Comparison of ENCODE assay signal across 39 cellular contexts in the genomic region with DNA sequence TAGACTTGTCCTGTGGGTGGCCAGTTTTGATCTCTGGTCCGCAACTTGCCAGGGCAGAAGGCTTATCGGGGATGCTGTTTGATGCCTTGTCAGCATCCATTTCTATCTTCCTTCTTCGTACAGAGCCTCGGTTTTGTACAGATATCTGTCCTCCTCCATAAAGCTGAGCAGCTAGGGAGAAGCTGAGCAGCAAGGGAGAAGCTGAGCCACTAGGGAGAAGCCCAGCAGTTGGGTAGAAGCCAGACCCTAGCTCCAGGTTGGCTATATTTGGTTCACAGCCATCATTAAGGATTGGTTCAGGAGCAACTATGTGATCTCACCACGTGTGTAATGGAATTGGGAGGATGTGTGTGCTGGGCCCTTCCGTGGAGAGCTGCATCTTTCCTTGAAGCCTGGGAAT. TPM values are rescaled to one million over a fixed set of nuclear protein-coding genes. Genes with fewer than 3 reads are reported as not detected.
"Had no signal": no experiment of that assay in that cellular context is flagged by ENCODE, and none has a peak within 500 bp of the region (broad histone marks: within the 10 kb centered on the region; RNA-seq: fewer than 3 reads in every experiment).

No MANE protein-coding gene starts in this region.

- H3K36me3 ChIP-seq: cardiac muscle cell had no signal

- H3K27ac Mint-ChIP-seq: activated CD4-positive, alpha-beta memory T cell treated with anti-CD3 and anti-CD28 coated beads, Interleukin-2, amount 10 ng/mL, durations not matched to agents 7 days and 5 days; activated CD4-positive, alpha-beta T cell treated with anti-CD3 and anti-CD28 coated beads for 36 hours; activated CD4-positive, alpha-beta T cell treated with anti-CD3 and anti-CD28 coated beads, Interleukin-2, amount 10 ng/mL, durations not matched to agents 7 days and 5 days; activated CD8-positive, alpha-beta memory T cell treated with anti-CD3 and anti-CD28 coated beads, Interleukin-2, amount 10 ng/mL, durations not matched to agents 7 days and 5 days; activated CD8-positive, alpha-beta T cell treated with anti-CD3 and anti-CD28 coated beads, Interleukin-2, amount 10 ng/mL, durations not matched to agents 7 days and 5 days; activated naive CD4-positive, alpha-beta T cell treated with anti-CD3 and anti-CD28 coated beads, Interleukin-2, amount 10 ng/mL, durations not matched to agents 7 days and 5 days; activated naive CD4-positive, alpha-beta T cell treated with anti-CD3 and anti-CD28 coated beads, Interleukin-2, amount 50 U/mL, for 24 hours; activated naive CD8-positive, alpha-beta T cell; activated naive CD8-positive, alpha-beta T cell treated with anti-CD3 and anti-CD28 coated beads, Interleukin-2, amount 10 ng/mL, durations not matched to agents 7 days and 5 days; activated naive CD8-positive, alpha-beta T cell treated with anti-CD3 and anti-CD28 coated beads, Interleukin-2, amount 50 U/mL, for 24 hours; activated T-cell treated with anti-CD3 and anti-CD28 coated beads, Interleukin-2, amount 50 U/mL, for 24 hours; activated T-helper 2 cell treated with anti-CD3 and anti-CD28 coated beads, Interferon-gamma antibody, Interleukin-2, Interleukin-4, amounts not matched to agents 10 μg/mL and 5 μg/mL and 100 μg/mL, durations not matched to agents 14 hours and 24 hours and 36 hours; brain; T-helper 1 cell treated with Interleukin-12 subunit alpha and Interleukin-12 subunit beta and Interleukin-4 antibody, amounts not matched to agents 30 μg/mL and 1 μg/mL, for 36 hours; T-helper 2 cell treated with Interferon-gamma antibody and Interleukin-4, amounts not matched to agents 5 μg/mL and 100 μg/mL, for 36 hours had no signal

- H3K9me3 ChIP-seq: ascending aorta had no signal

- H3K27me3 ChIP-seq: ascending aorta, cardiac muscle cell had no signal

- H3K4me1 Mint-ChIP-seq: activated CD4-positive, alpha-beta memory T cell treated with anti-CD3 and anti-CD28 coated beads, Interleukin-2, amount 10 ng/mL, durations not matched to agents 7 days and 5 days; activated CD4-positive, alpha-beta T cell treated with anti-CD3 and anti-CD28 coated beads for 36 hours; activated CD4-positive, alpha-beta T cell treated with anti-CD3 and anti-CD28 coated beads, Interleukin-2, amount 10 ng/mL, durations not matched to agents 7 days and 5 days; activated CD8-positive, alpha-beta memory T cell treated with anti-CD3 and anti-CD28 coated beads, Interleukin-2, amount 10 ng/mL, durations not matched to agents 7 days and 5 days; activated naive CD4-positive, alpha-beta T cell treated with anti-CD3 and anti-CD28 coated beads, Interleukin-2, amount 10 ng/mL, durations not matched to agents 7 days and 5 days; activated naive CD4-positive, alpha-beta T cell treated with anti-CD3 and anti-CD28 coated beads, Interleukin-2, amount 50 U/mL, for 24 hours; activated naive CD8-positive, alpha-beta T cell treated with anti-CD3 and anti-CD28 coated beads, Interleukin-2, amount 10 ng/mL, durations not matched to agents 7 days and 5 days; activated naive CD8-positive, alpha-beta T cell treated with anti-CD3 and anti-CD28 coated beads, Interleukin-2, amount 50 U/mL, for 24 hours; central memory CD8-positive, alpha-beta T cell had no signal

- ATAC-seq: activated CD4-positive, alpha-beta T cell treated with anti-CD3 and anti-CD28 coated beads for 36 hours; activated CD4-positive, CD25-positive, alpha-beta regulatory T cell treated with anti-CD3 and anti-CD28 coated beads, Interleukin-2, amount 50 U/mL, for 24 hours; activated CD8-positive, alpha-beta memory T cell treated with anti-CD3 and anti-CD28 coated beads, Interleukin-2, amount 10 ng/mL, durations not matched to agents 7 days and 5 days; activated CD8-positive, alpha-beta T cell treated with anti-CD3 and anti-CD28 coated beads, Interleukin-2, amount 10 ng/mL, durations not matched to agents 7 days and 5 days; activated naive CD8-positive, alpha-beta T cell treated with anti-CD3 and anti-CD28 coated beads, Interleukin-2, amount 50 U/mL, for 24 hours had no signal

- FAIRE-seq: bronchial epithelial cell, TTC549 had no signal

- H3K4me3 Mint-ChIP-seq: activated CD4-positive, alpha-beta memory T cell treated with anti-CD3 and anti-CD28 coated beads, Interleukin-2, amount 10 ng/mL, durations not matched to agents 7 days and 5 days; activated CD4-positive, alpha-beta T cell treated with anti-CD3 and anti-CD28 coated beads for 36 hours; activated CD4-positive, alpha-beta T cell treated with anti-CD3 and anti-CD28 coated beads, Interleukin-2, amount 10 ng/mL, durations not matched to agents 7 days and 5 days; activated CD8-positive, alpha-beta memory T cell treated with anti-CD3 and anti-CD28 coated beads, Interleukin-2, amount 10 ng/mL, durations not matched to agents 7 days and 5 days; activated CD8-positive, alpha-beta T cell treated with anti-CD3 and anti-CD28 coated beads, Interleukin-2, amount 10 ng/mL, durations not matched to agents 7 days and 5 days; activated naive CD4-positive, alpha-beta T cell treated with anti-CD3 and anti-CD28 coated beads, Interleukin-2, amount 10 ng/mL, durations not matched to agents 7 days and 5 days; activated naive CD4-positive, alpha-beta T cell treated with anti-CD3 and anti-CD28 coated beads, Interleukin-2, amount 50 U/mL, for 24 hours; activated naive CD8-positive, alpha-beta T cell; activated naive CD8-positive, alpha-beta T cell treated with anti-CD3 and anti-CD28 coated beads, Interleukin-2, amount 10 ng/mL, durations not matched to agents 7 days and 5 days; activated naive CD8-positive, alpha-beta T cell treated with anti-CD3 and anti-CD28 coated beads, Interleukin-2, amount 50 U/mL, for 24 hours; activated T-cell treated with anti-CD3 and anti-CD28 coated beads, Interleukin-2, amount 50 U/mL, for 24 hours; brain; central memory CD8-positive, alpha-beta T cell; T-helper 1 cell treated with Interleukin-12 subunit alpha and Interleukin-12 subunit beta and Interleukin-4 antibody, amounts not matched to agents 30 μg/mL and 1 μg/mL, for 36 hours; T-helper 2 cell treated with Interferon-gamma antibody and Interleukin-4, amounts not matched to agents 5 μg/mL and 100 μg/mL, for 36 hours had no signal

- H3K27me3 Mint-ChIP-seq: activated CD4-positive, alpha-beta memory T cell treated with anti-CD3 and anti-CD28 coated beads, Interleukin-2, amount 10 ng/mL, durations not matched to agents 7 days and 5 days; activated CD4-positive, alpha-beta T cell treated with anti-CD3 and anti-CD28 coated beads for 36 hours; activated CD4-positive, alpha-beta T cell treated with anti-CD3 and anti-CD28 coated beads, Interleukin-2, amount 10 ng/mL, durations not matched to agents 7 days and 5 days; activated CD8-positive, alpha-beta memory T cell treated with anti-CD3 and anti-CD28 coated beads, Interleukin-2, amount 10 ng/mL, durations not matched to agents 7 days and 5 days; activated naive CD4-positive, alpha-beta T cell treated with anti-CD3 and anti-CD28 coated beads, Interleukin-2, amount 10 ng/mL, durations not matched to agents 7 days and 5 days; activated naive CD4-positive, alpha-beta T cell treated with anti-CD3 and anti-CD28 coated beads, Interleukin-2, amount 50 U/mL, for 24 hours; activated naive CD8-positive, alpha-beta T cell; activated naive CD8-positive, alpha-beta T cell treated with anti-CD3 and anti-CD28 coated beads, Interleukin-2, amount 10 ng/mL, durations not matched to agents 7 days and 5 days; activated T-cell treated with anti-CD3 and anti-CD28 coated beads, Interleukin-2, amount 50 U/mL, for 24 hours; central memory CD8-positive, alpha-beta T cell had no signal

- H3K27ac ChIP-seq: ascending aorta, cardiac muscle cell, VCaP had no signal

- DNase-seq: activated CD4-positive, alpha-beta memory T cell treated with anti-CD3 and anti-CD28 coated beads, Interleukin-2, amount 10 ng/mL, durations not matched to agents 7 days and 5 days; activated CD4-positive, alpha-beta T cell treated with anti-CD3 and anti-CD28 coated beads for 1 hour; activated CD4-positive, alpha-beta T cell treated with anti-CD3 and anti-CD28 coated beads for 36 hours; activated CD4-positive, alpha-beta T cell treated with anti-CD3 and anti-CD28 coated beads for 48 hours; activated CD4-positive, alpha-beta T cell treated with anti-CD3 and anti-CD28 coated beads, Interleukin-2, amount 10 ng/mL, durations not matched to agents 7 days and 5 days; activated CD4-positive, alpha-beta T cell treated with anti-CD3 and anti-CD28 coated beads, Interleukin-2, amount 50 U/mL, for 48 hours; activated CD4-positive, CD25-positive, alpha-beta regulatory T cell; activated CD8-positive, alpha-beta memory T cell treated with anti-CD3 and anti-CD28 coated beads for 24 hours; activated CD8-positive, alpha-beta memory T cell treated with anti-CD3 and anti-CD28 coated beads, Interleukin-2, amount 10 ng/mL, durations not matched to agents 7 days and 5 days; activated CD8-positive, alpha-beta memory T cell treated with anti-CD3 and anti-CD28 coated beads, Interleukin-2, amount 50 U/mL, for 48 hours; activated CD8-positive, alpha-beta T cell treated with anti-CD3 and anti-CD28 coated beads, Interleukin-2, amount 10 ng/mL, durations not matched to agents 7 days and 5 days; activated effector memory CD4-positive, alpha-beta T cell treated with Interleukin-2 at 50 U/mL for 16 hours; activated gamma-delta T cell; activated naive CD4-positive, alpha-beta T cell treated with anti-CD3 and anti-CD28 coated beads, Interleukin-2, amount 10 ng/mL, durations not matched to agents 7 days and 5 days; activated naive CD4-positive, alpha-beta T cell treated with Interleukin-2 at 50 U/mL for 16 hours; activated naive CD8-positive, alpha-beta T cell treated with anti-CD3 and anti-CD28 coated beads, Interleukin-2, amount 10 ng/mL, durations not matched to agents 7 days and 5 days; activated naive CD8-positive, alpha-beta T cell treated with anti-CD3 and anti-CD28 coated beads, Interleukin-2, amount 50 U/mL, for 24 hours; activated T-cell treated with anti-CD3 and anti-CD28 coated beads, Interleukin-2, amount 50 U/mL, for 24 hours; activated T-cell treated with anti-CD3 and anti-CD28 coated beads, Interleukin-2, amount 50 U/mL, for 48 hours; amygdala; anterior cingulate cortex; caudate nucleus; cerebellar nuclear complex; T-helper 1 cell; T-helper 2 cell; T-helper 9 cell had no signal

- H3K36me3 Mint-ChIP-seq: activated CD8-positive, alpha-beta memory T cell treated with anti-CD3 and anti-CD28 coated beads, Interleukin-2, amount 10 ng/mL, durations not matched to agents 7 days and 5 days; activated naive CD4-positive, alpha-beta T cell treated with anti-CD3 and anti-CD28 coated beads, Interleukin-2, amount 10 ng/mL, durations not matched to agents 7 days and 5 days; activated naive CD4-positive, alpha-beta T cell treated with anti-CD3 and anti-CD28 coated beads, Interleukin-2, amount 50 U/mL, for 24 hours; activated naive CD8-positive, alpha-beta T cell; activated naive CD8-positive, alpha-beta T cell treated with anti-CD3 and anti-CD28 coated beads, Interleukin-2, amount 10 ng/mL, durations not matched to agents 7 days and 5 days had no signal

- H3K4me3 ChIP-seq: ascending aorta, cardiac muscle cell had no signal

- H3K9me3 Mint-ChIP-seq: activated CD4-positive, alpha-beta memory T cell treated with anti-CD3 and anti-CD28 coated beads, Interleukin-2, amount 10 ng/mL, durations not matched to agents 7 days and 5 days; activated CD4-positive, alpha-beta T cell treated with anti-CD3 and anti-CD28 coated beads, Interleukin-2, amount 10 ng/mL, durations not matched to agents 7 days and 5 days; activated naive CD4-positive, alpha-beta T cell treated with anti-CD3 and anti-CD28 coated beads, Interleukin-2, amount 10 ng/mL, durations not matched to agents 7 days and 5 days; activated naive CD4-positive, alpha-beta T cell treated with anti-CD3 and anti-CD28 coated beads, Interleukin-2, amount 50 U/mL, for 24 hours; activated naive CD8-positive, alpha-beta T cell treated with anti-CD3 and anti-CD28 coated beads, Interleukin-2, amount 10 ng/mL, durations not matched to agents 7 days and 5 days; activated naive CD8-positive, alpha-beta T cell treated with anti-CD3 and anti-CD28 coated beads, Interleukin-2, amount 50 U/mL, for 24 hours; activated T-cell treated with anti-CD3 and anti-CD28 coated beads, Interleukin-2, amount 50 U/mL, for 24 hours; activated T-helper 2 cell treated with anti-CD3 and anti-CD28 coated beads, Interferon-gamma antibody, Interleukin-2, Interleukin-4, amounts not matched to agents 10 μg/mL and 5 μg/mL and 100 μg/mL, durations not matched to agents 14 hours and 24 hours and 36 hours; T-helper 2 cell treated with Interferon-gamma antibody and Interleukin-4, amounts not matched to agents 5 μg/mL and 100 μg/mL, for 36 hours had no signal

RNA-seq across cellular contexts. Expression of gene PTPRG, which starts 46.7 kb away (rescaled TPM):
- total RNA-seq: activated CD4-positive, alpha-beta T cell treated with anti-CD3 and anti-CD28 coated beads, Interleukin-2, amount 10 ng/mL, durations not matched to agents 7 days and 5 days; activated CD8-positive, alpha-beta T cell treated with anti-CD3 and anti-CD28 coated beads, Interleukin-2, amount 10 ng/mL, durations not matched to agents 7 days and 5 days; activated naive CD8-positive, alpha-beta T cell treated with anti-CD3 and anti-CD28 coated beads, Interleukin-2, amount 10 ng/mL, durations not matched to agents 7 days and 5 days had no signal
